In the genomic region with DNA sequence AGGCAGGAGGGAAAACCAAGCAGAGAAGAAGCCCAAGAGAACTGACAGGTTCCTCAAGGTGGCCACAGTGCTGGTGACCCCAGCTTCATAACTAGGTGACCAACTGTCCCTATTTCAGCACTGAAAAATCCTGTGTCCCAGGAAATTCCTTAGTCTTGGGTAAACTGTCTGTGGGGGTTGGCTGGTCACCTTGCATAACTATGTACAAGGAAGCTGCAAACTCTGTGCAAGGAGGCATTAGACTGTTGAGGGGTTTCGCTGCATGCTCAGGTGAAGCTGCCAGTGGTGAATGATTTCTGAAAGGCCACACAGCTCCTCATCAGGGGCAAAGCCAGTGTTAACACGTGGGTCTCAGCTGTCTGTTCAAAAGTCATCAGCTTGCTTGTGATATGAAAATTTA, we compare ENCODE assay signal across 26 cellular contexts.
"Had no signal": no experiment of that assay in that cellular context is flagged by ENCODE, and none has a peak within 500 bp of the region (broad histone marks: within the 10 kb centered on the region; RNA-seq: fewer than 3 reads in every experiment).

No MANE protein-coding gene starts in this region.

- H3K27ac Mint-ChIP-seq: activated CD4-positive, alpha-beta memory T cell treated with anti-CD3 and anti-CD28 coated beads for 36 hours; activated CD4-positive, alpha-beta T cell treated with anti-CD3 and anti-CD28 coated beads, Interleukin-2, amount 10 ng/mL, durations not matched to agents 7 days and 5 days; activated naive CD4-positive, alpha-beta T cell treated with anti-CD3 and anti-CD28 coated beads for 36 hours; activated naive CD8-positive, alpha-beta T cell; brain; T-cell had no signal

- H3K9me3 Mint-ChIP-seq: activated CD4-positive, alpha-beta memory T cell treated with anti-CD3 and anti-CD28 coated beads for 36 hours; activated CD4-positive, alpha-beta T cell treated with anti-CD3 and anti-CD28 coated beads, Interleukin-2, amount 10 ng/mL, durations not matched to agents 7 days and 5 days; activated naive CD4-positive, alpha-beta T cell treated with anti-CD3 and anti-CD28 coated beads for 36 hours; activated T-cell treated with anti-CD3 and anti-CD28 coated beads, Interleukin-2, amount 50 U/mL, for 4 hours; T-cell had no signal

- H3K4me1 Mint-ChIP-seq: activated CD4-positive, alpha-beta T cell treated with anti-CD3 and anti-CD28 coated beads, Interleukin-2, amount 10 ng/mL, durations not matched to agents 7 days and 5 days; central memory CD8-positive, alpha-beta T cell had no signal

- H3K4me3 Mint-ChIP-seq: activated CD4-positive, alpha-beta memory T cell treated with anti-CD3 and anti-CD28 coated beads for 36 hours; activated CD4-positive, alpha-beta T cell treated with anti-CD3 and anti-CD28 coated beads, Interleukin-2, amount 10 ng/mL, durations not matched to agents 7 days and 5 days; activated naive CD4-positive, alpha-beta T cell treated with anti-CD3 and anti-CD28 coated beads for 36 hours; activated naive CD8-positive, alpha-beta T cell; activated T-cell treated with anti-CD3 and anti-CD28 coated beads, Interleukin-2, amount 50 U/mL, for 4 hours; brain; central memory CD8-positive, alpha-beta T cell; T-cell had no signal

- H3K36me3 Mint-ChIP-seq: activated CD4-positive, alpha-beta memory T cell treated with anti-CD3 and anti-CD28 coated beads for 36 hours had no signal

- H3K27me3 Mint-ChIP-seq: activated CD4-positive, alpha-beta memory T cell treated with anti-CD3 and anti-CD28 coated beads for 36 hours; activated CD4-positive, alpha-beta T cell treated with anti-CD3 and anti-CD28 coated beads, Interleukin-2, amount 10 ng/mL, durations not matched to agents 7 days and 5 days; activated naive CD8-positive, alpha-beta T cell; brain; central memory CD8-positive, alpha-beta T cell; T-cell had no signal

- FAIRE-seq: astrocyte, RCC 7860, TTC549 had no signal

- DNase-seq: activated CD4-positive, alpha-beta memory T cell treated with anti-CD3 and anti-CD28 coated beads for 36 hours; activated CD4-positive, alpha-beta T cell treated with anti-CD3 and anti-CD28 coated beads, Interleukin-2, amount 10 ng/mL, durations not matched to agents 7 days and 5 days; activated CD4-positive, CD25-positive, alpha-beta regulatory T cell; activated CD8-positive, alpha-beta memory T cell treated with anti-CD3 and anti-CD28 coated beads for 24 hours; activated gamma-delta T cell; activated naive CD4-positive, alpha-beta T cell treated with anti-CD3 and anti-CD28 coated beads for 36 hours; activated T-cell treated with anti-CD3 and anti-CD28 coated beads, Interleukin-2, amount 50 U/mL, for 4 hours; amygdala; Karpas-422; MM.1S; NCI-H1105; NCI-H1436; NCI-H187; NCI-H2081; NCI-H510A treated with DMSO at 0.1 percent for 48 hours; NCI-H69; SHP77; T-cell; T-helper 2 cell; T1000 had no signal
